In genomic region chr14:87067061-87067460, GRCh38 we compare ENCODE assay signal across 14 cellular contexts.
DNase-seq lines count a peak whose midpoint lies in the region; ATAC-seq and TF ChIP-seq lines count a peak whose summit lies in the region.
"Had no signal": no experiment of that assay in that cellular context is flagged by ENCODE, and none has a peak within 500 bp of the region (broad histone marks: within the 10 kb centered on the region; RNA-seq: fewer than 3 reads in every experiment).

No MANE protein-coding gene starts in this region.

- no peak overlapping the region for H3K4me3 ChIP-seq in OCI-LY3 (ENCODE audit: low read length)
- peak overlapping the region; percentile 33 for H3K4me3 ChIP-seq in WERI-Rb-1 (ENCODE audit: low read depth, low read length)
- H3K4me3 ChIP-seq: GM23338 had no signal

- DNase-seq in NAMALWA (ENCODE audit: low spot score) (peak; percentile 6), WERI-Rb-1 (peak; percentile 55), NCI-H524 (lab: John Stamatoyannopoulos, UW) (no peak)
- DNase-seq in stimulated activated CD4-positive, alpha-beta T cell treated with anti-CD3 and anti-CD28 coated beads, Interleukin-4, amount 100 ng/mL, for 1 hour, result no peak
- DNase-seq in stimulated activated CD4-positive, alpha-beta T cell treated with anti-CD3 and anti-CD28 coated beads, Interleukin-2, amount 100 ng/mL, for 48 hours, result no peak
- DNase-seq: ACHN; Caco-2; CD4-positive, alpha-beta T cell; HCEC 1CT had no signal

- TF ChIP-seq CTCF in OCI-LY3 (IDR thresholded peaks at IDR 0.05; ENCODE audit: low read depth, low read length) (no peak), WERI-Rb-1 (IDR thresholded peaks at IDR 0.05; ENCODE audit: low read depth, low read length) (no peak)

- H2AFZ ChIP-seq in OCI-LY3 (ENCODE audit: low read depth, low read length), result no peak overlapping the region; the same call in 1 of the 2 replicates
- H2AFZ ChIP-seq: GM23338 had no signal

- H3K9ac ChIP-seq in OCI-LY3 (ENCODE audit: low read length), result no peak overlapping the region

- H3K36me3 ChIP-seq in OCI-LY3 (replicated peaks; ENCODE audit: low read depth, low read length) (peaks cover 4% of the 10 kb centered on the region), WERI-Rb-1 (no peaks in the 10 kb centered on the region)

- ATAC-seq in GM19324 (IDR thresholded peaks at IDR 0.05; ENCODE audit: low FRiP score, unreplicated experiment), result no peak
- ATAC-seq: GM23338 had no signal

- no peaks in the 10 kb centered on the region for H4K20me1 ChIP-seq in OCI-LY3 (ENCODE audit: insufficient read depth, low read length)

- H3K4me1 ChIP-seq in OCI-LY3 (ENCODE audit: low read length), result peaks cover 21% of the 10 kb centered on the region
- H3K4me1 ChIP-seq: Caco-2 had no signal

- H3K4me2 ChIP-seq in OCI-LY3 (ENCODE audit: low read length), result peak overlapping the region; percentile 43
- H3K4me2 ChIP-seq: GM23338 had no signal

- H3K9me3 ChIP-seq in OCI-LY3 (ENCODE audit: insufficient read depth, low read length) (peaks cover 4% of the 10 kb centered on the region; the same call in 1 of the 2 replicates), WERI-Rb-1 (ENCODE audit: severe bottlenecking) (no peaks in the 10 kb centered on the region)
- H3K9me3 ChIP-seq: Caco-2 had no signal

- H3K79me2 ChIP-seq in OCI-LY3 (ENCODE audit: low read length), result no peaks in the 10 kb centered on the region

- H3K27ac ChIP-seq in OCI-LY3 (ENCODE audit: low read length), result peak overlapping the region; percentile 42
- H3K27ac ChIP-seq in WERI-Rb-1, result peak overlapping the region; percentile 23; the same call in 1 of the 2 replicates
- H3K27ac ChIP-seq: C4-2B, HL-60 had no signal

- no peaks in the 10 kb centered on the region for H3K27me3 ChIP-seq in OCI-LY3 (ENCODE audit: low read depth, low read length)
- no peaks in the 10 kb centered on the region for H3K27me3 ChIP-seq in WERI-Rb-1 (ENCODE audit: insufficient read depth, low read depth, severe bottlenecking)

Comparison
In these comparisons a context has a peak if more than half of its experiments do, and no peak if none do; other contexts are left out.
1. DNase-seq: peak in NAMALWA (single experiment) and WERI-Rb-1 (single experiment); none in stimulated activated CD4-positive, alpha-beta T cell treated with anti-CD3 and anti-CD28 coated beads, Interleukin-4, amount 100 ng/mL, for 1 hour (single experiment), NCI-H524 (0 of 2) and stimulated activated CD4-positive, alpha-beta T cell treated with anti-CD3 and anti-CD28 coated beads, Interleukin-2, amount 100 ng/mL, for 48 hours (0 of 2).